In genomic region chr9:13141629-13142028, GRCh38 we compare ENCODE assay signal across 21 cellular contexts.
A peak's percentile ranks its signal among the peaks of the same experiment; 100 is the strongest.
DNase-seq lines count a peak whose midpoint lies in the region; ATAC-seq, FAIRE-seq and TF ChIP-seq lines count a peak whose summit lies in the region.
"Had no signal": no experiment of that assay in that cellular context is flagged by ENCODE, and none has a peak within 500 bp of the region (broad histone marks: within the 10 kb centered on the region; RNA-seq: fewer than 3 reads in every experiment).

No MANE protein-coding gene starts in this region.

- no peak for FAIRE-seq in HepG2 (lab: Jason Lieb, UNC)
- FAIRE-seq: small intestine, urothelium cell line had no signal

- in situ Hi-C loops in HepG2 (cut with HindIII; ENCODE audit: extremely low pct_ligation_motif_present, low pct_unique_long_range_greater_than_20kb) = no loop called here

- no peak overlapping the region for H3K9ac ChIP-seq in HepG2 (ENCODE audit: insufficient read depth, low read depth, low read length)
- no peak overlapping the region for H3K9ac ChIP-seq in PC-3 (ENCODE audit: low read length)
- no peak overlapping the region for H3K9ac ChIP-seq in fibroblast of lung (ENCODE audit: insufficient read depth, low read length)
- H3K9ac ChIP-seq: parathyroid adenoma had no signal

- H3K4me1 ChIP-seq in right lobe of liver = peaks cover 0 to 5% (median 0%) of the 10 kb centered on the region in 4 donors
- H3K4me1 ChIP-seq in HepG2 (ENCODE audit: insufficient read depth, low read length) = no peaks in the 10 kb centered on the region
- peaks cover 30% of the 10 kb centered on the region for H3K4me1 ChIP-seq in PC-3 (ENCODE audit: insufficient read depth, low read length)
- H3K4me1 ChIP-seq in fibroblast of lung (ENCODE audit: control insufficient read depth, extremely low read depth, insufficient read depth, low read length) = peaks cover 2% of the 10 kb centered on the region
- H3K4me1 ChIP-seq in left ventricle myocardium inferior = peaks cover 24% of the 10 kb centered on the region
- H3K4me1 ChIP-seq: Peyer's patch had no signal

- no peaks in the 10 kb centered on the region for H3K9me2 ChIP-seq in PC-3 (replicated peaks; ENCODE audit: low read length)

- 37% methylated on average over 5 of the region's 5 CpGs for WGBS in right lobe of liver (ENCODE audit: insufficient coverage, low coverage, low lambda C conversion rate, missing lambda C conversion rate)
- 90% methylated on average over 5 of the region's 5 CpGs for WGBS in HepG2 (ENCODE audit: low lambda C conversion rate)

- H4K20me1 ChIP-seq in HepG2 (ENCODE audit: insufficient read depth, low read length) (no peaks in the 10 kb centered on the region), PC-3 (ENCODE audit: low read length) (no peaks in the 10 kb centered on the region), fibroblast of lung (ENCODE audit: control insufficient read depth, extremely low read depth, insufficient read depth, low read length) (no peaks in the 10 kb centered on the region)

- peak overlapping the region in 1 of 3 donors; percentile 20 for H3K4me3 ChIP-seq in right lobe of liver
- no peak overlapping the region for H3K4me3 ChIP-seq in HepG2 (replicated peaks in 1 of 3; ENCODE audit: insufficient read depth in 1 of 3, low read depth in 2 of 3, low read length in 3 of 3)
- H3K4me3 ChIP-seq in PC-3 (ENCODE audit: low read length) = peak overlapping the region; percentile 2; the same call in 1 of the 2 replicates
- H3K4me3 ChIP-seq in fibroblast of lung (replicated peaks in 1 of 4; ENCODE audit: control extremely low read depth in 1 of 4, insufficient read depth in 1 of 4, low read depth in 3 of 4, low read length in 4 of 4) = no peak overlapping the region
- no peak overlapping the region for H3K4me3 ChIP-seq in left ventricle myocardium inferior
- H3K4me3 ChIP-seq: gastroesophageal sphincter, HAP-1, MG63, Peyer's patch had no signal

- H3K36me3 ChIP-seq in right lobe of liver (peaks cover 0 to 30% (median 15%) of the 10 kb centered on the region in 4 donors), HepG2 (replicated peaks in 1 of 2; ENCODE audit: control insufficient read depth in 1 of 2, insufficient read depth in 2 of 2, low read length in 2 of 2) (no peaks in the 10 kb centered on the region; a peak in 1 of 5 replicates), PC-3 (ENCODE audit: low read depth, low read length) (no peaks in the 10 kb centered on the region), fibroblast of lung (ENCODE audit: control insufficient read depth, insufficient read depth, low read length) (no peaks in the 10 kb centered on the region), left ventricle myocardium inferior (peaks cover 39% of the 10 kb centered on the region)
- H3K36me3 ChIP-seq: HAP-1, Peyer's patch had no signal

- H3K4me2 ChIP-seq in HepG2 (ENCODE audit: low read depth, low read length) (no peak overlapping the region), PC-3 (ENCODE audit: low read length) (peak overlapping the region; percentile 78), fibroblast of lung (ENCODE audit: extremely low read depth, insufficient read depth, low read length) (no peak overlapping the region)

- H3K27me3 ChIP-seq in right lobe of liver = no peaks in the 10 kb centered on the region
- no peaks in the 10 kb centered on the region for H3K27me3 ChIP-seq in HepG2 (ENCODE audit: control insufficient read depth in 1 of 2, insufficient read depth in 2 of 2, low read length in 2 of 2)
- H3K27me3 ChIP-seq in PC-3 (ENCODE audit: low read length) = no peaks in the 10 kb centered on the region
- no peaks in the 10 kb centered on the region for H3K27me3 ChIP-seq in fibroblast of lung (ENCODE audit: control insufficient read depth, insufficient read depth, low read length)
- H3K27me3 ChIP-seq in left ventricle myocardium inferior (ENCODE audit: low read depth) = no peaks in the 10 kb centered on the region
- H3K27me3 ChIP-seq: gastroesophageal sphincter, MG63, Peyer's patch had no signal

- H3F3A ChIP-seq in PC-3 (ENCODE audit: low read length, unreplicated experiment) = no peaks in the 10 kb centered on the region

- H3K27ac ChIP-seq in right lobe of liver = peak overlapping the region in 2 of 3 donors; percentile 30 to 50
- no peak overlapping the region for H3K27ac ChIP-seq in HepG2 (ENCODE audit: extremely low read length, insufficient read depth, low read length)
- peak overlapping the region; percentile 59 for H3K27ac ChIP-seq in PC-3 (ENCODE audit: low read length)
- H3K27ac ChIP-seq in fibroblast of lung (ENCODE audit: insufficient read depth, low read length) = no peak overlapping the region
- no peak overlapping the region for H3K27ac ChIP-seq in left ventricle myocardium inferior (replicated peaks)
- H3K27ac ChIP-seq: gastroesophageal sphincter, parathyroid adenoma, Peyer's patch had no signal

- TF ChIP-seq EP300 in HepG2 (IDR thresholded peaks at IDR 0.05; ENCODE audit: low read depth in 2 of 2, low read length in 2 of 2) (no peak), HepG2 (CRISPR knock-in tag; IDR thresholded peaks at IDR 0.05; ENCODE audit: borderline replicate concordance) (no peak)

- H3K9me3 ChIP-seq in right lobe of liver (no peaks in the 10 kb centered on the region), HepG2 (ENCODE audit: low read length) (no peaks in the 10 kb centered on the region), PC-3 (ENCODE audit: low read length) (no peaks in the 10 kb centered on the region), fibroblast of lung (ENCODE audit: control insufficient read depth, insufficient read depth, low read depth, low read length) (no peaks in the 10 kb centered on the region), left ventricle myocardium inferior (replicated peaks) (no peaks in the 10 kb centered on the region)
- H3K9me3 ChIP-seq: gastroesophageal sphincter, HAP-1, MG63, Peyer's patch had no signal

- TF ChIP-seq POLR2A in right lobe of liver (IDR thresholded peaks at IDR 0.05) (no peak), HepG2 (IDR thresholded peaks at IDR 0.05; ENCODE audit: insufficient read depth in 1 of 2, low read depth in 2 of 2, low read length in 2 of 2) (no peak)

- TF ChIP-seq CTCF in right lobe of liver (IDR thresholded peaks at IDR 0.05) (no peak), HepG2 (CRISPR knock-in tag; IDR thresholded peaks at IDR 0.05) (no peak), PC-3 (conservative IDR thresholded peaks at IDR 0.05; ENCODE audit: low read depth, low read length) (no peak), fibroblast of lung (conservative IDR thresholded peaks at IDR 0.05 in 1 of 2, IDR thresholded peaks at IDR 0.05 in 1 of 2; ENCODE audit: low read depth in 1 of 2, low read length in 2 of 2) (no peak), left ventricle myocardium inferior (IDR thresholded peaks at IDR 0.05; ENCODE audit: borderline replicate concordance) (no peak)

- ATAC-seq in right lobe of liver (peak in 3 of 4 donors; percentile 44 to 57 (median 49)), HepG2 (no peak), PC-3 (peak; percentile 57), esophagus mucosa (no peak), GM19351 (IDR thresholded peaks at IDR 0.05; ENCODE audit: unreplicated experiment) (no peak), GM21737 (IDR thresholded peaks at IDR 0.05; ENCODE audit: unreplicated experiment) (no peak)
- ATAC-seq: gastroesophageal sphincter; naive thymus-derived CD4-positive, alpha-beta T cell had no signal

- BruUV-seq in HepG2 (replicated peaks; lab: Mats Ljungman, UMichigan) (no TSS peak), PC-3 (replicated peaks; lab: Mats Ljungman, UMichigan) (no TSS peak)

- no peak for DNase-seq in right lobe of liver
- DNase-seq in HepG2 (ENCODE audit: low spot score) = no peak
- DNase-seq in PC-3 = peak; percentile 78
- DNase-seq in fibroblast of lung (ENCODE audit: low read depth in 2 of 2) = peak; percentile 9 to 27
- DNase-seq in left ventricle myocardium inferior = no peak
- DNase-seq: activated CD4-positive, alpha-beta T cell treated with anti-CD3 and anti-CD28 coated beads for 1 hour; DMS79; erythroblast; kidney glomerular epithelial cell; MG63; naive thymus-derived CD4-positive, alpha-beta T cell; NCI-H82; Peyer's patch; small intestine had no signal

- CTCF ChIA-PET in HepG2 (lab: Yijun Ruan, JAX; ENCODE audit: low intra/inter-chr PET ratio, low total read pairs) (interaction anchor here (0.7 kb wide), 1 partner anchor 54 kb away, joined by 4 read pairs; no protein-coding TSS in a partner anchor), PC-3 (lab: Charles Lee) (no interaction called here)

- intact Hi-C loops in right lobe of liver (cut with DNase I) = no loop called here
- intact Hi-C loops in HepG2 (cut with micrococcal nuclease; ENCODE audit: unreplicated experiment) = no loop called here
- intact Hi-C loops in PC-3 (cut with micrococcal nuclease) = loop anchor here (5.0 kb wide), 1 partner anchor 109 kb away; no protein-coding TSS in a partner anchor
- intact Hi-C loops in left ventricle myocardium inferior (cut with micrococcal nuclease) = no loop called here

- H3K79me2 ChIP-seq in HepG2 (ENCODE audit: insufficient read depth, low read length) (no peaks in the 10 kb centered on the region), PC-3 (ENCODE audit: low read length) (no peaks in the 10 kb centered on the region), fibroblast of lung (ENCODE audit: control insufficient read depth, insufficient read depth, low read length) (no peaks in the 10 kb centered on the region)
- H3K79me2 ChIP-seq: parathyroid adenoma had no signal

- TF ChIP-seq RAD21 in HepG2 (CRISPR knock-in tag; IDR thresholded peaks at IDR 0.05) = no peak

- POLR2A ChIA-PET in HepG2 (lab: Yijun Ruan, JAX) = no interaction called here
- POLR2A ChIA-PET in PC-3 (lab: Charles Lee; ENCODE audit: unreplicated experiment) = no interaction called here

- no peak overlapping the region for H2AFZ ChIP-seq in HepG2 (ENCODE audit: low read length)
- no peak overlapping the region for H2AFZ ChIP-seq in PC-3 (ENCODE audit: low read length)
- no peak overlapping the region for H2AFZ ChIP-seq in fibroblast of lung (ENCODE audit: low read length)
- H2AFZ ChIP-seq: parathyroid adenoma had no signal

TF ChIP-seq in HepG2, 621 proteins besides CTCF, POLR2A, EP300 and RAD21 (continues in another document):
- TF ChIP-seq KDM1A (CRISPR knock-in tag; IDR thresholded peaks at IDR 0.05) = no peak
- no peak for TF ChIP-seq NFIB (CRISPR knock-in tag; IDR thresholded peaks at IDR 0.05; ENCODE audit: borderline replicate concordance)
- no peak for TF ChIP-seq BCL6 (CRISPR knock-in tag; IDR thresholded peaks at IDR 0.05)
- TF ChIP-seq ZBTB3 (CRISPR knock-in tag; IDR thresholded peaks at IDR 0.05; ENCODE audit: borderline replicate concordance, low read depth) = no peak
- TF ChIP-seq SNRNP70 (IDR thresholded peaks at IDR 0.05; ENCODE audit: low read depth, low read length) = no peak
- TF ChIP-seq MTF2 (CRISPR knock-in tag; IDR thresholded peaks at IDR 0.05; ENCODE audit: borderline replicate concordance) = no peak
- no peak for TF ChIP-seq ZNF34 (CRISPR knock-in tag; IDR thresholded peaks at IDR 0.05; ENCODE audit: borderline replicate concordance)
- no peak for TF ChIP-seq SP140L (CRISPR knock-in tag; IDR thresholded peaks at IDR 0.05; ENCODE audit: borderline replicate concordance)
- no peak for TF ChIP-seq CCDC6 (CRISPR knock-in tag; IDR thresholded peaks at IDR 0.05)
- no peak for TF ChIP-seq SETDB1 (CRISPR knock-in tag; IDR thresholded peaks at IDR 0.05; ENCODE audit: borderline replicate concordance)
- no peak for TF ChIP-seq GABPA (IDR thresholded peaks at IDR 0.05; ENCODE audit: low read depth, low read length)
- TF ChIP-seq GABPA (CRISPR knock-in tag; IDR thresholded peaks at IDR 0.05; ENCODE audit: low read depth) = no peak

Comparison
In these comparisons a context has a peak if more than half of its experiments do, and no peak if none do; other contexts are left out.
1. ATAC-seq: peak in right lobe of liver (3 of 4) and PC-3 (single experiment); none in HepG2 (single experiment), esophagus mucosa (single experiment), GM19351 (single experiment) and GM21737 (single experiment).
2. H3K27ac ChIP-seq: peak in right lobe of liver (2 of 3) and PC-3 (single experiment); none in HepG2 (single experiment), fibroblast of lung (single experiment) and left ventricle myocardium inferior (single experiment).
3. DNase-seq: peak in PC-3 (single experiment) and fibroblast of lung (2 of 2); none in right lobe of liver (0 of 3), HepG2 (single experiment) and left ventricle myocardium inferior (single experiment).